ENCODE assay signal across 17 cellular contexts in the genomic region with DNA sequence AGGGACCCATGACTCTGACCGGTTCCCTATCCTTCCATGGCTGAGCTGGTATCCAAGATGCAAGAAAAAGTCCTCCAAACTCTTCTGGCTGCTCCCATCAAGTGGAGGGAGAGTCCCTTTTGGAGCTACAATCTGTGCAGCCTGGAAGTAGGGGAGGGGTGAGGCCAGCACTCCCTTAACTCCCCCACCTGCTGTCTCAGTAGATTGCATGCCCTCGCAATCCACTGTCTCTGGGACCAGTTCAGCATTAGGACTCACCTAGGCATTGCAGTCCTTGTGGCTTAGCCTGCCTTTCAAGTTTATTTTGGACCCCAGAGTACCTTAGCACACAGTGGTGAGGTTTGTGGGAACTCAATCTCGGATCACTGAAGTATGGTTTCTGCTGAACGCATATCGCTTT. TPM values are rescaled to one million over a fixed set of nuclear protein-coding genes. Genes with fewer than 3 reads are reported as not detected.
DNase-seq lines count a peak whose midpoint lies in the region; ATAC-seq, FAIRE-seq and TF ChIP-seq lines count a peak whose summit lies in the region.
"Had no signal": no experiment of that assay in that cellular context is flagged by ENCODE, and none has a peak within 500 bp of the region (broad histone marks: within the 10 kb centered on the region; RNA-seq: fewer than 3 reads in every experiment).

No MANE protein-coding gene starts in this region.

- no peak for TF ChIP-seq EP300 in H1 (IDR thresholded peaks at IDR 0.05; ENCODE audit: borderline replicate concordance in 1 of 2, low read depth in 2 of 2, low read length in 2 of 2)

- H3K9me2 ChIP-seq in GM23338 (ENCODE audit: insufficient read depth): peaks cover 5% of the 10 kb centered on the region; the same call in 1 of the 2 replicates

- H3K4me1 Mint-ChIP-seq in GM23338: no peaks in the 10 kb centered on the region
- H3K4me1 Mint-ChIP-seq in CD4-positive, alpha-beta memory T cell: no peaks in the 10 kb centered on the region
- H3K4me1 Mint-ChIP-seq: H9 had no signal

- no peaks in the 10 kb centered on the region for H3K23me2 ChIP-seq in H1 (ENCODE audit: low read depth, low read length)

- ATAC-seq in GM23338: peak; percentile 36; the same call in 2 of the 3 replicates
- ATAC-seq in GM19397 (IDR thresholded peaks at IDR 0.05; ENCODE audit: unreplicated experiment): no peak
- ATAC-seq: K562 had no signal

- no peak overlapping the region for H3K4me3 ChIP-seq in GM23338
- H3K4me3 ChIP-seq in H1 (ENCODE audit: extremely low read depth in 1 of 4, insufficient read depth in 2 of 4, low read depth in 3 of 4, low read length in 4 of 4): no peak overlapping the region
- no peak overlapping the region for H3K4me3 ChIP-seq in neuronal stem cell (ENCODE audit: low read length in 2 of 2)
- no peak overlapping the region for H3K4me3 ChIP-seq in CD4-positive, alpha-beta memory T cell (ENCODE audit: low read length in 2 of 2)
- H3K4me3 ChIP-seq: GM23248, K562 had no signal

- no peaks in the 10 kb centered on the region for H3K36me3 ChIP-seq in GM23338 (ENCODE audit: insufficient read depth)
- H3K36me3 ChIP-seq in H1 (ENCODE audit: control insufficient read depth in 2 of 4, insufficient read depth in 4 of 4, low read length in 3 of 4): no peaks in the 10 kb centered on the region
- H3K36me3 ChIP-seq in neuronal stem cell (replicated peaks in 1 of 2; ENCODE audit: control insufficient read depth in 2 of 2, insufficient read depth in 2 of 2, low read length in 2 of 2): no peaks in the 10 kb centered on the region
- H3K36me3 ChIP-seq in CD4-positive, alpha-beta memory T cell (ENCODE audit: insufficient read depth, low read length): no peaks in the 10 kb centered on the region
- H3K36me3 ChIP-seq: BE2C had no signal

- H4K20me1 ChIP-seq in GM23338 (replicated peaks; ENCODE audit: insufficient read depth) (no peaks in the 10 kb centered on the region), H1 (replicated peaks in 1 of 2; ENCODE audit: control insufficient read depth in 1 of 2, insufficient read depth in 2 of 2, low read length in 2 of 2) (no peaks in the 10 kb centered on the region)

- no peak overlapping the region for H2BK5ac ChIP-seq in H1 (ENCODE audit: low read depth, low read length)
- H2BK5ac ChIP-seq in neuronal stem cell (ENCODE audit: low read length): no peak overlapping the region

- H4K8ac ChIP-seq in H1 (ENCODE audit: extremely low read depth, insufficient read depth, low read length): no peak overlapping the region
- no peak overlapping the region for H4K8ac ChIP-seq in neuronal stem cell (ENCODE audit: low read depth, low read length)

- H3K4me2 ChIP-seq in GM23338 (no peak overlapping the region), H1 (ENCODE audit: insufficient read depth in 1 of 2, low read depth in 2 of 2, low read length in 2 of 2) (no peak overlapping the region), neuronal stem cell (ENCODE audit: insufficient read depth, low read length, poor library complexity, severe bottlenecking) (no peak overlapping the region)

- H2AK5ac ChIP-seq in H1 (ENCODE audit: low read depth, low read length) (no peak overlapping the region), neuronal stem cell (ENCODE audit: low read depth, low read length) (no peak overlapping the region)

- TF ChIP-seq RAD21 in H1 (IDR thresholded peaks at IDR 0.05 in 1 of 2, conservative IDR thresholded peaks at IDR 0.05 in 1 of 2; ENCODE audit: low read depth in 2 of 2, low read length in 2 of 2): no peak

- no peak overlapping the region for H3K56ac ChIP-seq in H1 (replicated peaks; ENCODE audit: insufficient read length, low read depth, low read length)

- H3K9me3 ChIP-seq in H1 (ENCODE audit: insufficient read depth in 2 of 2, low read depth in 1 of 2, low read length in 1 of 2) (no peaks in the 10 kb centered on the region), neuronal stem cell (replicated peaks in 1 of 2; ENCODE audit: control insufficient read depth in 2 of 2, insufficient read depth in 1 of 2, low read depth in 1 of 2, low read length in 2 of 2) (peaks cover 0 to 3% of the 10 kb centered on the region in 2 donors)
- no peaks in the 10 kb centered on the region for H3K9me3 ChIP-seq in CD4-positive, alpha-beta memory T cell (ENCODE audit: control insufficient read depth in 1 of 2, low read length in 2 of 2)
- H3K9me3 ChIP-seq: BE2C had no signal

- peaks cover 3% of the 10 kb centered on the region for H3K27me3 Mint-ChIP-seq in GM23338 (ENCODE audit: insufficient read depth, low read depth, poor library complexity)
- peaks cover 3 to 6% of the 10 kb centered on the region in 2 donors for H3K27me3 Mint-ChIP-seq in CD4-positive, alpha-beta memory T cell

- H3K23ac ChIP-seq in H1 (ENCODE audit: insufficient read length) (no peak overlapping the region), neuronal stem cell (ENCODE audit: low read depth, low read length, poor library complexity) (peak overlapping the region; percentile 55)

- H3K4me1 ChIP-seq in GM23338 (ENCODE audit: insufficient read depth) (no peaks in the 10 kb centered on the region), H1 (replicated peaks in 1 of 4; ENCODE audit: control insufficient read depth in 3 of 4, insufficient read depth in 4 of 4, low read length in 3 of 4) (no peaks in the 10 kb centered on the region), neuronal stem cell (ENCODE audit: control insufficient read depth in 2 of 2, insufficient read depth in 1 of 2, low read depth in 1 of 2, low read length in 2 of 2) (no peaks in the 10 kb centered on the region)
- H3K4me1 ChIP-seq in CD4-positive, alpha-beta memory T cell (ENCODE audit: insufficient read depth, low read length): no peaks in the 10 kb centered on the region
- H3K4me1 ChIP-seq: BE2C had no signal

- no peak overlapping the region for H3K4me3 Mint-ChIP-seq in GM23338
- no peak overlapping the region for H3K4me3 Mint-ChIP-seq in CD4-positive, alpha-beta memory T cell
- H3K4me3 Mint-ChIP-seq: CD4-positive, alpha-beta T cell; H9 had no signal

- H3K18ac ChIP-seq in H1 (ENCODE audit: extremely low read depth, low read length): no peak overlapping the region
- peak overlapping the region; percentile 64 for H3K18ac ChIP-seq in neuronal stem cell (ENCODE audit: low read length)

- H3K36me3 Mint-ChIP-seq in GM23338 (ENCODE audit: low read depth): no peaks in the 10 kb centered on the region
- H3K36me3 Mint-ChIP-seq in CD4-positive, alpha-beta memory T cell: no peaks in the 10 kb centered on the region

- H2AFZ ChIP-seq in GM23338 (peak overlapping the region; percentile 32; the same call in 1 of the 2 replicates), H1 (ENCODE audit: low read length) (0 out of 2 replicates have a peak overlapping the region, but pooled peaks have one; percentile 37), neuronal stem cell (ENCODE audit: low read length) (no peak overlapping the region)
- H2AFZ ChIP-seq: GM23248 had no signal

- H3K27me3 ChIP-seq in GM23338 (ENCODE audit: insufficient read depth) (no peaks in the 10 kb centered on the region), H1 (replicated peaks in 1 of 4; ENCODE audit: control insufficient read depth in 3 of 4, extremely low read depth in 1 of 4, insufficient read depth in 3 of 4, low read length in 3 of 4) (no peaks in the 10 kb centered on the region), neuronal stem cell (ENCODE audit: control insufficient read depth in 3 of 3, insufficient read depth in 3 of 3, low read depth in 1 of 3, low read length in 3 of 3) (peaks cover 0 to 2% (median 2%) of the 10 kb centered on the region in 3 experiments)
- no peaks in the 10 kb centered on the region for H3K27me3 ChIP-seq in CD4-positive, alpha-beta memory T cell (ENCODE audit: insufficient read depth, low read length)
- H3K27me3 ChIP-seq: BE2C had no signal

- DNase-seq in GM23338 (ENCODE audit: low spot score): no peak
- no peak for DNase-seq in H1 (ENCODE audit: low read depth in 1 of 2, low spot score in 2 of 2)
- no peak for DNase-seq in neuronal stem cell (ENCODE audit: low spot score)
- no peak for DNase-seq in CD4-positive, alpha-beta memory T cell
- no peak for DNase-seq in H4 (ENCODE audit: low spot score)
- DNase-seq: ACHN; BE2C; CD4-positive, alpha-beta T cell; DMS153; DMS79; GF-D8; H9 had no signal

- intact Hi-C loops in CD4-positive, alpha-beta memory T cell (cut with micrococcal nuclease): no loop called here

- no peak overlapping the region for H2BK20ac ChIP-seq in H1 (ENCODE audit: low read length)

- no peak overlapping the region for H4K91ac ChIP-seq in H1 (replicated peaks; ENCODE audit: insufficient read length, low read length)
- no peak overlapping the region for H4K91ac ChIP-seq in neuronal stem cell (ENCODE audit: low read depth, low read length, poor library complexity)

- TF ChIP-seq POLR2A in H1 (IDR thresholded peaks at IDR 0.05; ENCODE audit: control extremely low read depth in 1 of 2, low read depth in 2 of 2, low read length in 2 of 2): no peak

- CTCF ChIA-PET in H1 (lab: Charles Lee; ENCODE audit: partially characterized antibody): no interaction called here
- CTCF ChIA-PET in CD4-positive, alpha-beta memory T cell (lab: Charles Lee; ENCODE audit: partially characterized antibody): no interaction called here

- H4K5ac ChIP-seq in H1 (ENCODE audit: insufficient read length, low read depth, low read length): no peak overlapping the region

- no peak overlapping the region for H3K14ac ChIP-seq in H1 (ENCODE audit: insufficient read length)
- H3K14ac ChIP-seq in neuronal stem cell (ENCODE audit: low read length): no peak overlapping the region

- no peaks in the 10 kb centered on the region for H3K79me2 ChIP-seq in GM23338 (replicated peaks; ENCODE audit: insufficient read depth)
- no peaks in the 10 kb centered on the region for H3K79me2 ChIP-seq in H1 (ENCODE audit: control insufficient read depth in 1 of 2, insufficient read depth in 2 of 2, low read length in 2 of 2)

- TF ChIP-seq CTCF in GM23338 (conservative IDR thresholded peaks at IDR 0.05; ENCODE audit: low read depth in 2 of 2) (no peak), H1 (IDR thresholded peaks at IDR 0.05; ENCODE audit: control extremely low read depth in 1 of 3, insufficient read depth in 1 of 3, low read depth in 1 of 3, low read length in 3 of 3) (no peak)

- H3K27ac ChIP-seq in GM23338 (ENCODE audit: low read depth): no peak overlapping the region
- H3K27ac ChIP-seq in H1 (ENCODE audit: low read depth, low read length): no peak overlapping the region
- no peak overlapping the region for H3K27ac ChIP-seq in neuronal stem cell (replicated peaks; ENCODE audit: low read length)
- H3K27ac ChIP-seq in CD4-positive, alpha-beta memory T cell (ENCODE audit: low read depth, low read length): no peak overlapping the region
- H3K27ac ChIP-seq: C4-2B, GM23248 had no signal

- H3K79me1 ChIP-seq in H1 (ENCODE audit: low read depth, low read length) (no peaks in the 10 kb centered on the region), neuronal stem cell (ENCODE audit: low read depth, low read length) (peaks cover 2% of the 10 kb centered on the region)

- no peaks in the 10 kb centered on the region for H3F3A ChIP-seq in GM23338 (replicated peaks; ENCODE audit: low read depth)

- WGBS in H1 (ENCODE audit: extremely low coverage in 1 of 2, insufficient coverage in 1 of 2, insufficient read length in 1 of 2, insufficient replicate concordance in 2 of 2, low coverage in 1 of 2, low lambda C conversion rate in 2 of 2, missing lambda C conversion rate in 1 of 2), 2 experiments: 95% methylated on average over 5 of the region's 5 CpGs; no CpG with 5 or more reads in 1 of the 2 experiments
- no CpG with 5 or more reads among the region's 5 CpGs for WGBS in neuronal stem cell (ENCODE audit: extremely low coverage in 2 of 2, insufficient read length in 2 of 2, insufficient replicate concordance in 1 of 2), 2 donors

- H3K4ac ChIP-seq in H1 (replicated peaks; ENCODE audit: insufficient read length, low read depth, low read length) (no peak overlapping the region), neuronal stem cell (ENCODE audit: low read length) (no peak overlapping the region)

- no peak overlapping the region for H2BK120ac ChIP-seq in H1 (replicated peaks; ENCODE audit: low read depth, low read length)
- no peak overlapping the region for H2BK120ac ChIP-seq in neuronal stem cell (ENCODE audit: low read depth, low read length)

- no peak for FAIRE-seq in H1 (lab: Jason Lieb, UNC)
- FAIRE-seq: A204.1, K562 had no signal

- POLR2A ChIA-PET in H1 (lab: Charles Lee; ENCODE audit: partially characterized antibody): interaction anchor here (2.2 kb wide), 1 partner anchor 14 kb away, joined by 5 read pairs; a partner anchor contains a TSS
- POLR2A ChIA-PET in CD4-positive, alpha-beta memory T cell (lab: Charles Lee; ENCODE audit: partially characterized antibody): no interaction called here

- H3K9ac ChIP-seq in H1 (replicated peaks in 1 of 4; ENCODE audit: extremely low read depth in 1 of 4, low read depth in 3 of 4, low read length in 3 of 4) (no peak overlapping the region), neuronal stem cell (ENCODE audit: low read depth, low read length, poor library complexity) (no peak overlapping the region)
- H3K9ac ChIP-seq: GM23248 had no signal

- no peaks in the 10 kb centered on the region for H3K9me3 Mint-ChIP-seq in GM23338
- peaks cover 0 to 7% (median 0%) of the 10 kb centered on the region in 8 donors for H3K9me3 Mint-ChIP-seq in CD4-positive, alpha-beta memory T cell
- H3K9me3 Mint-ChIP-seq: CD4-positive, alpha-beta T cell; H9 had no signal

- no peak overlapping the region for H3K27ac Mint-ChIP-seq in GM23338
- no peak overlapping the region for H3K27ac Mint-ChIP-seq in CD4-positive, alpha-beta memory T cell
- H3K27ac Mint-ChIP-seq: CD4-positive, alpha-beta T cell had no signal

- no peak overlapping the region for H2BK15ac ChIP-seq in H1 (ENCODE audit: low read length)
- H2BK15ac ChIP-seq in neuronal stem cell (ENCODE audit: low read length): no peak overlapping the region

- H2BK12ac ChIP-seq in H1 (ENCODE audit: low read depth, low read length): no peak overlapping the region
- H2BK12ac ChIP-seq in neuronal stem cell (ENCODE audit: low read length): no peak overlapping the region

RNA-seq across cellular contexts. Expression of a gene that starts 14.2 kb away (rescaled TPM):
- 43.0 and 45.4 TPM in 2 replicates for total RNA-seq in GM23338 (2014; rRNA removed; shearing (Covaris generic))
- polyA plus RNA-seq in GM23338 (2016; fragmentation: Nextera tagmentation; extraction: Ambion mirVana) (14.5 and 16.5 TPM in 2 replicates), H1 (2011; rRNA removed) (8.9 and 15.5 TPM in 2 replicates)
- 45.1 and 45.9 TPM in 2 replicates for total RNA-seq in H1 (2021; fragmentation: NEBNext Ultra II Directional; extraction: Animal tissue kit (Norgen Biotek cat#: 25700))
- polyA plus RNA-seq in H1 (2011; cell fraction: cytosol; rRNA removed): 19.9 TPM
- polyA plus RNA-seq in H1 (2011; cell fraction: nucleus; rRNA removed): 15.6 TPM
- 19.7 to 38.9 TPM (median 23.9 TPM) in 4 replicates for polyA plus RNA-seq in H1 (2012, experiment 1 of 2)
- 1.5 TPM for polyA plus RNA-seq in H1 (2012, experiment 2 of 2)
- polyA plus RNA-seq in H1 (2013, experiment 1 of 2): 24.3 TPM
- 21.4 TPM for polyA plus RNA-seq in H1 (2013, experiment 2 of 2)
- 22.8 and 23.4 TPM in 2 replicates for polyA minus RNA-seq in H1 (2011; rRNA and poly(A)+ RNA removed)
- 15.4 TPM for polyA minus RNA-seq in H1 (2011; cell fraction: cytosol; rRNA and poly(A)+ RNA removed)
- polyA minus RNA-seq in H1 (2011; cell fraction: nucleus; rRNA and poly(A)+ RNA removed): 43.0 TPM
- 30.6 TPM for polyA plus RNA-seq in neuronal stem cell (2013, experiment 1 of 2)
- polyA plus RNA-seq in neuronal stem cell (2013, experiment 2 of 2): 30.8 TPM
- total RNA-seq in CD4-positive, alpha-beta memory T cell: 1 to 10 TPM in 1 of 2 experiments, under 1 TPM in 1; 0.94 to 1.6 TPM
- under 1 TPM in 1 of 2 donors, not detected in 1; 0.06 TPM for polyA plus RNA-seq in CD4-positive, alpha-beta memory T cell
- total RNA-seq in H4 (2014; rRNA removed; shearing (Covaris generic)): 7.7 and 10.6 TPM in 2 replicates
